Comparison of ENCODE assay signal across 8 cellular contexts in genomic region chr14:64504310-64504896, GRCh38. TPM values are rescaled to one million over a fixed set of nuclear protein-coding genes. Genes with fewer than 3 reads are reported as not detected.
A peak's percentile ranks its signal among the peaks of the same experiment; 100 is the strongest.
DNase-seq lines count a peak whose midpoint lies in the region; ATAC-seq and TF ChIP-seq lines count a peak whose summit lies in the region.

ZBTB1 (plus strand) TSS chr14:64504770; CDS start chr14:64521505, 16,735 bp downstream.

- DNase-seq in activated T-cell treated with anti-CD3 and anti-CD28 coated beads for 24 hours (ENCODE audit: low read depth): peak; percentile 81
- peak; percentile 91 for DNase-seq in epithelial cell of esophagus (ENCODE audit: low read depth)
- DNase-seq in mucosa of descending colon: peak; percentile 77 to 92 (median 89)
- DNase-seq in stimulated activated CD8-positive, alpha-beta memory T cell treated with anti-CD3 and anti-CD28 coated beads, Interleukin-2, amount 100 ng/mL, for 48 hours (ENCODE audit: low read depth in 2 of 2): peak; percentile 83 to 86

- peak within 1 kb of the TSS; percentile 94 for H3K4me3 ChIP-seq in BLaER1
- H3K4me3 ChIP-seq in HUES6 (ENCODE audit: low read depth, low read length): peak within 1 kb of the TSS; percentile 78
- peak within 1 kb of the TSS; percentile 80 for H3K4me3 ChIP-seq in OCI-LY3 (ENCODE audit: low read length)
- peak within 1 kb of the TSS; percentile 86 for H3K4me3 ChIP-seq in epithelial cell of esophagus (ENCODE audit: low read length)
- peak within 1 kb of the TSS; percentile 79 for H3K4me3 ChIP-seq in mucosa of descending colon

- peaks cover 97% of the 10 kb centered on the region for H3K79me2 ChIP-seq in OCI-LY3 (ENCODE audit: low read length)

- peak within 1 kb of the TSS; percentile 100 for H3K9ac ChIP-seq in BLaER1
- peak within 1 kb of the TSS; percentile 99 for H3K9ac ChIP-seq in HUES6 (ENCODE audit: low read length)
- peak within 1 kb of the TSS; percentile 94 for H3K9ac ChIP-seq in OCI-LY3 (ENCODE audit: low read length)

- no peaks in the 10 kb centered on the region for H3K9me3 ChIP-seq in BLaER1
- H3K9me3 ChIP-seq in HUES6 (ENCODE audit: control insufficient read depth, insufficient read depth, low read depth, low read length): no peaks in the 10 kb centered on the region
- H3K9me3 ChIP-seq in OCI-LY3 (ENCODE audit: insufficient read depth, low read length): no peaks in the 10 kb centered on the region
- H3K9me3 ChIP-seq in mucosa of descending colon: no peaks in the 10 kb centered on the region

- H4K20me1 ChIP-seq in BLaER1 (peaks cover 57% of the 10 kb centered on the region), OCI-LY3 (ENCODE audit: insufficient read depth, low read length) (peaks cover 17% of the 10 kb centered on the region)

- H3K4me2 ChIP-seq in BLaER1: peak within 1 kb of the TSS; percentile 94
- H3K4me2 ChIP-seq in OCI-LY3 (ENCODE audit: low read length): peak within 1 kb of the TSS; percentile 76

- no peaks in the 10 kb centered on the region for H3K36me3 ChIP-seq in BLaER1
- H3K36me3 ChIP-seq in HUES6 (ENCODE audit: control insufficient read depth, insufficient read depth, low read length): no peaks in the 10 kb centered on the region
- H3K36me3 ChIP-seq in OCI-LY3 (replicated peaks; ENCODE audit: low read depth, low read length): peaks cover 6% of the 10 kb centered on the region
- H3K36me3 ChIP-seq in mucosa of descending colon (ENCODE audit: low read depth): no peaks in the 10 kb centered on the region

- intact Hi-C loops in mucosa of descending colon (cut with DNase I, micrococcal nuclease): no loop called here

- ATAC-seq in GM19452 (IDR thresholded peaks at IDR 0.05; ENCODE audit: unreplicated experiment) (peak; percentile 23), mucosa of descending colon (peak; percentile 69)

- H3K27ac ChIP-seq in BLaER1: peak within 1 kb of the TSS; percentile 100
- H3K27ac ChIP-seq in HUES6 (ENCODE audit: low read depth, low read length): peak within 1 kb of the TSS; percentile 97
- H3K27ac ChIP-seq in OCI-LY3 (ENCODE audit: low read length): peak within 1 kb of the TSS; percentile 93

- no peak within 1 kb of the TSS for H2AFZ ChIP-seq in OCI-LY3 (ENCODE audit: low read depth, low read length)

- H3K4me1 ChIP-seq in BLaER1 (peaks cover 70% of the 10 kb centered on the region), HUES6 (ENCODE audit: control insufficient read depth, insufficient read depth, low read length) (peaks cover 46% of the 10 kb centered on the region), OCI-LY3 (ENCODE audit: low read length) (peaks cover 49% of the 10 kb centered on the region), mucosa of descending colon (ENCODE audit: low read depth) (peaks cover 56% of the 10 kb centered on the region)

- H3K27me3 ChIP-seq in BLaER1 (no peaks in the 10 kb centered on the region), HUES6 (ENCODE audit: control insufficient read depth, insufficient read depth, low read length) (no peaks in the 10 kb centered on the region), OCI-LY3 (ENCODE audit: low read depth, low read length) (no peaks in the 10 kb centered on the region)

- TF ChIP-seq CTCF in OCI-LY3 (IDR thresholded peaks at IDR 0.05; ENCODE audit: low read depth, low read length) (no peak), epithelial cell of esophagus (IDR thresholded peaks at IDR 0.05; ENCODE audit: insufficient read depth, low read depth, low read length, missing control alignments) (no peak), mucosa of descending colon (IDR thresholded peaks at IDR 0.05) (no peak)

RNA-seq across cellular contexts. Expression of gene ZBTB1, which starts in this region (rescaled TPM):
- 10 to 100 TPM; 26.5 to 40.9 (median 33.0) TPM for total RNA-seq in mucosa of descending colon

Comparison
In these comparisons a context has a peak if more than half of its experiments do, and no peak if none do; other contexts are left out.
1. Peak in every context shown above with its lines: DNase-seq, ATAC-seq, H3K4me3 ChIP-seq and H3K27ac ChIP-seq.